In the genomic region with DNA sequence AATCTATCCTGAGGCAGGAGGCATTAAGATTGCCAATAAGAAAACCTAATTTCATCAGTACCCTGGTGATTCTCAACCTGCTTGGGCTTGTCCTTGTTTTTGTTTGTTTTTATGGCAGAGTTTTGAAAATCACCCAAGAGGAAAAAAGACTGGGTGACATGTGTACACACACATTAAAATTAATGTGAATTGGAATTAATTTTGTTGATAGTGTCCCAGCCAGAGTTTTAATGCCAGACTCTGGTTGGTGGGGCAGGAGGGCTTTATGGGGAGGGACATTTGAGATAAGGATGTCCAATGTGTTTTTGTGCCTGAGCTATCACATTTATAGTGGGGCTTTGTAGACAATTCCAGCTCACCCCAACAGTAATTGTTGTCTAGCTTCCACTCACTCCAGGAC, we compare ENCODE assay signal across 22 cellular contexts.
"Had no signal": no experiment of that assay in that cellular context is flagged by ENCODE, and none has a peak within 500 bp of the region (broad histone marks: within the 10 kb centered on the region; RNA-seq: fewer than 3 reads in every experiment).

No MANE protein-coding gene starts in this region.

- ATAC-seq: activated CD4-positive, CD25-positive, alpha-beta regulatory T cell treated with anti-CD3 and anti-CD28 coated beads, Interleukin-2, amount 50 U/mL, for 24 hours; effector memory CD8-positive, alpha-beta T cell; heart left ventricle; left ventricle myocardium superior; natural killer cell treated with Interleukin-12 subunit alpha and Interleukin-12 subunit beta and Interleukin-15 and Interleukin-18, amount 100 ng/mL, for 72 hours; upper lobe of right lung had no signal

- H3K27ac ChIP-seq: colonic mucosa, dorsolateral prefrontal cortex, heart left ventricle, ovary, prostate gland, spleen, thoracic aorta, upper lobe of right lung, VCaP had no signal

- H3K36me3 ChIP-seq: colonic mucosa, heart left ventricle, ovary, prostate gland, spleen, thoracic aorta, upper lobe of right lung had no signal

- H3K9me3 ChIP-seq: colonic mucosa, heart left ventricle, ovary, prostate gland, spleen, thoracic aorta, upper lobe of right lung had no signal

- H3K4me3 ChIP-seq: colonic mucosa, dorsolateral prefrontal cortex, heart left ventricle, ovary, prostate gland, spleen, thoracic aorta, upper lobe of right lung had no signal

- H3K4me1 ChIP-seq: colonic mucosa, heart left ventricle, prostate gland, upper lobe of right lung had no signal

- DNase-seq: activated CD4-positive, alpha-beta memory T cell treated with anti-CD3 and anti-CD28 coated beads, Interleukin-2, amount 10 ng/mL, durations not matched to agents 7 days and 5 days; activated CD4-positive, alpha-beta T cell treated with anti-CD3 and anti-CD28 coated beads, Interleukin-2, amount 10 ng/mL, durations not matched to agents 24 days and 14 days; activated effector memory CD4-positive, alpha-beta T cell treated with anti-CD3 and anti-CD28 coated beads, Interleukin-2, amount 50 U/mL, for 16 hours; activated naive CD4-positive, alpha-beta T cell treated with anti-CD3 and anti-CD28 coated beads, Interleukin-2, amount 10 ng/mL, durations not matched to agents 7 days and 5 days; activated T-cell treated with anti-CD3 and anti-CD28 coated beads for 4 hours; amygdala; colonic mucosa; dorsolateral prefrontal cortex; effector memory CD8-positive, alpha-beta T cell; heart left ventricle; left ventricle myocardium superior; midbrain; ovary; spleen; stimulated activated CD4-positive, alpha-beta T cell treated with anti-CD3 and anti-CD28 coated beads, Interleukin-4, amount 100 ng/mL, for 1 hour; stimulated activated naive CD4-positive, alpha-beta T cell treated with Interleukin-2 at 50 U/mL for 16 hours; upper lobe of right lung had no signal

- H3K27me3 ChIP-seq: colonic mucosa, heart left ventricle, ovary, upper lobe of right lung had no signal
